14 cellular contexts compared by ENCODE assay signal in genomic region chr14:102692334-102692733, GRCh38.
A peak's percentile ranks its signal among the peaks of the same experiment; 100 is the strongest.
DNase-seq lines count a peak whose midpoint lies in the region; ATAC-seq, FAIRE-seq and TF ChIP-seq lines count a peak whose summit lies in the region.
"Had no signal": no experiment of that assay in that cellular context is flagged by ENCODE, and none has a peak within 500 bp of the region (broad histone marks: within the 10 kb centered on the region; RNA-seq: fewer than 3 reads in every experiment).

No MANE protein-coding gene starts in this region.

- H3K36me3 Mint-ChIP-seq in progenitor cell of endocrine pancreas (ENCODE audit: insufficient read depth): no peaks in the 10 kb centered on the region
- no peaks in the 10 kb centered on the region for H3K36me3 Mint-ChIP-seq in activated T-helper 2 cell treated with anti-CD3 and anti-CD28 coated beads, Interferon-gamma antibody, Interleukin-2, Interleukin-4, amounts not matched to agents 10 μg/mL and 5 μg/mL and 100 μg/mL, durations not matched to agents 14 hours and 24 hours and 36 hours (ENCODE audit: low read depth)
- H3K36me3 Mint-ChIP-seq: CD4-positive, CD25-positive, alpha-beta regulatory T cell; IgD-negative memory B cell had no signal

- no peak overlapping the region for H3K4me3 Mint-ChIP-seq in progenitor cell of endocrine pancreas (ENCODE audit: low read depth)
- H3K4me3 Mint-ChIP-seq in activated T-helper 2 cell treated with anti-CD3 and anti-CD28 coated beads, Interferon-gamma antibody, Interleukin-2, Interleukin-4, amounts not matched to agents 10 μg/mL and 5 μg/mL and 100 μg/mL, durations not matched to agents 14 hours and 24 hours and 36 hours (ENCODE audit: low read depth): no peak overlapping the region
- H3K4me3 Mint-ChIP-seq: CD4-positive, CD25-positive, alpha-beta regulatory T cell; IgD-negative memory B cell had no signal

- CTCF ChIA-PET in endothelial cell of umbilical vein (lab: Charles Lee): interaction anchor here (2.9 to 5.0 kb wide), 3 partner anchors 82 to 253 kb away, joined by 17 to 77 read pairs (median 59); no protein-coding TSS in a partner anchor

- no peak overlapping the region for H2AFZ ChIP-seq in endothelial cell of umbilical vein (ENCODE audit: low read depth, low read length)

- peaks cover 2% of the 10 kb centered on the region for H4K20me1 ChIP-seq in endothelial cell of umbilical vein (replicated peaks; ENCODE audit: control insufficient read depth, extremely low read depth, insufficient read depth, low read length)

- POLR2A ChIA-PET in endothelial cell of umbilical vein (lab: Charles Lee): no interaction called here

- no peak for TF ChIP-seq POLR2A in endothelial cell of umbilical vein (IDR thresholded peaks at IDR 0.05; ENCODE audit: low read depth, low read length)

- intact Hi-C loops in endothelial cell of umbilical vein (cut with micrococcal nuclease): loop anchor here (2.0 kb wide), 1 partner anchor 254 kb away; no protein-coding TSS in a partner anchor
- intact Hi-C loops in activated T-helper 2 cell treated with anti-CD3 and anti-CD28 coated beads, Interferon-gamma antibody, Interleukin-2, Interleukin-4, amounts not matched to agents 10 μg/mL and 5 μg/mL and 100 μg/mL, durations not matched to agents 14 hours and 24 hours and 36 hours (cut with micrococcal nuclease): loop anchor here (10.0 kb wide), 1 partner anchor 382 kb away; no protein-coding TSS in a partner anchor

- H3K9me3 Mint-ChIP-seq in progenitor cell of endocrine pancreas (ENCODE audit: low read depth): no peaks in the 10 kb centered on the region
- H3K9me3 Mint-ChIP-seq in activated T-helper 2 cell treated with anti-CD3 and anti-CD28 coated beads, Interferon-gamma antibody, Interleukin-2, Interleukin-4, amounts not matched to agents 10 μg/mL and 5 μg/mL and 100 μg/mL, durations not matched to agents 14 hours and 24 hours and 36 hours: no peaks in the 10 kb centered on the region
- H3K9me3 Mint-ChIP-seq: CD4-positive, CD25-positive, alpha-beta regulatory T cell; IgD-negative memory B cell had no signal

- H3K9me3 ChIP-seq in endothelial cell of umbilical vein (replicated peaks; ENCODE audit: control insufficient read depth, insufficient read depth, low read length): no peaks in the 10 kb centered on the region
- H3K9me3 ChIP-seq: HAP-1 had no signal

- no peaks in the 10 kb centered on the region for H3K27me3 Mint-ChIP-seq in progenitor cell of endocrine pancreas
- no peaks in the 10 kb centered on the region for H3K27me3 Mint-ChIP-seq in activated T-helper 2 cell treated with anti-CD3 and anti-CD28 coated beads, Interferon-gamma antibody, Interleukin-2, Interleukin-4, amounts not matched to agents 10 μg/mL and 5 μg/mL and 100 μg/mL, durations not matched to agents 14 hours and 24 hours and 36 hours (ENCODE audit: low read depth)
- H3K27me3 Mint-ChIP-seq: CD4-positive, CD25-positive, alpha-beta regulatory T cell; IgD-negative memory B cell had no signal

- no peaks in the 10 kb centered on the region for H3K9me1 ChIP-seq in endothelial cell of umbilical vein (replicated peaks; ENCODE audit: control insufficient read depth, extremely low read depth, insufficient read depth, low read length)

- no peaks in the 10 kb centered on the region for H3K27me3 ChIP-seq in endothelial cell of umbilical vein (ENCODE audit: control insufficient read depth in 2 of 2, insufficient read depth in 2 of 2, low read length in 2 of 2)

- H3K27ac ChIP-seq in C4-2B: peak overlapping the region; percentile 25; the same call in 1 of the 2 replicates
- H3K27ac ChIP-seq in endothelial cell of umbilical vein (ENCODE audit: insufficient read depth, low read depth, low read length): no peak overlapping the region

- ATAC-seq in GM21390 (IDR thresholded peaks at IDR 0.05; ENCODE audit: unreplicated experiment): no peak

- no peak overlapping the region for H3K4me2 ChIP-seq in endothelial cell of umbilical vein (ENCODE audit: insufficient read depth, low read length)

- H3K4me1 ChIP-seq in endothelial cell of umbilical vein (ENCODE audit: control insufficient read depth, extremely low read depth, insufficient read depth, low read length): peaks cover 5% of the 10 kb centered on the region

- dilution Hi-C loops in endothelial cell of umbilical vein (cut with MboI; ENCODE audit: extremely low pct_ligation_motif_present, low sequenced_read_pairs): no loop called here

- peaks cover 39% of the 10 kb centered on the region for H3K79me2 ChIP-seq in endothelial cell of umbilical vein (ENCODE audit: control insufficient read depth, insufficient read depth, low read length)

- no TSS peak for BruUV-seq in endothelial cell of umbilical vein (replicated peaks; lab: Mats Ljungman, UMichigan)

- no peaks in the 10 kb centered on the region for H3K36me3 ChIP-seq in endothelial cell of umbilical vein (ENCODE audit: control insufficient read depth in 2 of 2, extremely low read depth in 1 of 2, insufficient read depth in 2 of 2, low read length in 2 of 2)
- H3K36me3 ChIP-seq: HAP-1 had no signal

- TF ChIP-seq CTCF in C4-2B (conservative IDR thresholded peaks at IDR 0.05): peak; percentile 6; the same call in 1 of the 2 replicates
- TF ChIP-seq CTCF in LNCaP clone FGC (IDR thresholded peaks at IDR 0.05; ENCODE audit: control insufficient read depth, extremely low read depth, insufficient read depth): 0 out of 2 replicates have a peak, but pooled peaks have one; percentile 7
- no peak for TF ChIP-seq CTCF in endothelial cell of umbilical vein (IDR thresholded peaks at IDR 0.05; ENCODE audit: extremely low read depth in 1 of 2, insufficient read depth in 1 of 2, low read depth in 1 of 2, low read length in 2 of 2)
- no peak for TF ChIP-seq CTCF in progenitor cell of endocrine pancreas (IDR thresholded peaks at IDR 0.05; ENCODE audit: unreplicated experiment)

- FAIRE-seq in endothelial cell of umbilical vein (lab: Jason Lieb, UNC): no peak

- peak overlapping the region; percentile 65 for H3K27ac Mint-ChIP-seq in progenitor cell of endocrine pancreas
- H3K27ac Mint-ChIP-seq in activated T-helper 2 cell treated with anti-CD3 and anti-CD28 coated beads, Interferon-gamma antibody, Interleukin-2, Interleukin-4, amounts not matched to agents 10 μg/mL and 5 μg/mL and 100 μg/mL, durations not matched to agents 14 hours and 24 hours and 36 hours: no peak overlapping the region

- DNase-seq in LNCaP clone FGC (ENCODE audit: low read depth) (no peak), endothelial cell of umbilical vein (ENCODE audit: low read depth, low spot score) (peak; percentile 20), progenitor cell of endocrine pancreas (ENCODE audit: low spot score, unreplicated experiment) (no peak), SW 1271 (lab: John Stamatoyannopoulos, UW) (no peak)
- no peak for DNase-seq in activated T-helper 2 cell treated with anti-CD3 and anti-CD28 coated beads, Interferon-gamma antibody, Interleukin-2, Interleukin-4, amounts not matched to agents 10 μg/mL and 5 μg/mL and 100 μg/mL, durations not matched to agents 14 hours and 24 hours and 36 hours (ENCODE audit: low spot score)
- DNase-seq: CD4-positive, CD25-positive, alpha-beta regulatory T cell; EL; NCI-H2029; NCI-H2171; NCI-H446 treated with DMSO at 0.1 percent for 48 hours had no signal

- H3K4me3 ChIP-seq in LNCaP clone FGC (ENCODE audit: low read depth, low read length) (peak overlapping the region; percentile 21), endothelial cell of umbilical vein (replicated peaks in 1 of 3; ENCODE audit: insufficient read depth in 1 of 3, low read depth in 1 of 3, low read length in 3 of 3) (no peak overlapping the region)
- H3K4me3 ChIP-seq: HAP-1 had no signal

- H3K9ac ChIP-seq in endothelial cell of umbilical vein (replicated peaks; ENCODE audit: extremely low read depth, insufficient read depth, low read length): no peak overlapping the region

- peaks cover 43% of the 10 kb centered on the region for H3K4me1 Mint-ChIP-seq in progenitor cell of endocrine pancreas (ENCODE audit: low read depth)
- peaks cover 23% of the 10 kb centered on the region for H3K4me1 Mint-ChIP-seq in activated T-helper 2 cell treated with anti-CD3 and anti-CD28 coated beads, Interferon-gamma antibody, Interleukin-2, Interleukin-4, amounts not matched to agents 10 μg/mL and 5 μg/mL and 100 μg/mL, durations not matched to agents 14 hours and 24 hours and 36 hours (ENCODE audit: low read depth)

TF ChIP-seq in endothelial cell of umbilical vein, 7 proteins besides CTCF, POLR2A, EP300 and RAD21:
- TF ChIP-seq GATA2 (IDR thresholded peaks at IDR 0.05; ENCODE audit: insufficient read depth, insufficient read length, low read depth, low read length): no peak
- TF ChIP-seq EZH2 (IDR thresholded peaks at IDR 0.05; ENCODE audit: borderline replicate concordance, low read depth, low read length, severe bottlenecking): no peak
- no peak for TF ChIP-seq MAX (IDR thresholded peaks at IDR 0.05; ENCODE audit: insufficient read depth, insufficient read length)
- TF ChIP-seq POLR2AphosphoS5 (IDR thresholded peaks at IDR 0.05; ENCODE audit: insufficient read depth, low read depth, low read length): no peak
- TF ChIP-seq MYC (IDR thresholded peaks at IDR 0.05; ENCODE audit: low read depth, low read length): no peak
- no peak for TF ChIP-seq FOS (IDR thresholded peaks at IDR 0.05; ENCODE audit: borderline replicate concordance, insufficient read depth, low read length)
- TF ChIP-seq JUN (IDR thresholded peaks at IDR 0.05; ENCODE audit: borderline replicate concordance, insufficient read depth, insufficient read length, low read depth): no peak

Comparison
In these comparisons a context has a peak if more than half of its experiments do, and no peak if none do; other contexts are left out.
1. CTCF ChIP-seq: peak in C4-2B (single experiment) and LNCaP clone FGC (single experiment); none in endothelial cell of umbilical vein (0 of 2) and progenitor cell of endocrine pancreas (single experiment).